Comparison of ENCODE assay signal across 8 cellular contexts in genomic region chr2:113602040-113602769, GRCh38. TPM values are rescaled to one million over a fixed set of nuclear protein-coding genes. Genes with fewer than 3 reads are reported as not detected.
DNase-seq lines count a peak whose midpoint lies in the region; ATAC-seq and TF ChIP-seq lines count a peak whose summit lies in the region.
"Not testable (repeated sequence)": the region's sequence is repeated elsewhere in the genome, so short reads cannot be mapped to it uniquely, and the experiment has no call there.

No MANE protein-coding gene starts in this region.

- H3K4me3 Mint-ChIP-seq in activated naive CD4-positive, alpha-beta T cell treated with anti-CD3 and anti-CD28 coated beads, Interleukin-2, amount 10 ng/mL, durations not matched to agents 7 days and 5 days: not testable (repeated sequence)

- POLR2A ChIA-PET in GM10248 (lab: Yijun Ruan, JAX); IMR-90 (lab: Charles Lee; ENCODE audit: unreplicated experiment): not testable (repeated sequence)

- H3K27me3 Mint-ChIP-seq in activated naive CD4-positive, alpha-beta T cell treated with anti-CD3 and anti-CD28 coated beads, Interleukin-2, amount 10 ng/mL, durations not matched to agents 7 days and 5 days: not testable (repeated sequence)

- H3K27ac ChIP-seq in IMR-90 (ENCODE audit: insufficient read depth, low read length); transverse colon: not testable (repeated sequence)

- H3K9ac ChIP-seq in IMR-90 (ENCODE audit: low read depth, low read length): not testable (repeated sequence)

- not testable (repeated sequence) for BruUV-seq in IMR-90 (replicated peaks; lab: Mats Ljungman, UMichigan)

- not testable (repeated sequence) for H4K8ac ChIP-seq in IMR-90 (ENCODE audit: low read depth in 2 of 2, low read length in 2 of 2)

- CTCF ChIA-PET in GM10248 (lab: Yijun Ruan, JAX); IMR-90 (lab: Yijun Ruan, JAX); activated naive CD4-positive, alpha-beta T cell treated with anti-CD3 and anti-CD28 coated beads, Interleukin-2, amount 10 ng/mL, durations not matched to agents 7 days and 5 days (lab: Charles Lee): not testable (repeated sequence)

- H3K14ac ChIP-seq in IMR-90 (replicated peaks; ENCODE audit: low read depth, low read length): not testable (repeated sequence)

- not testable (repeated sequence) for ATAC-seq in IMR-90 (ENCODE audit: low read depth)
- ATAC-seq in left colon: peak; percentile 1
- peak; percentile 31 for ATAC-seq in sciatic nerve

- intact Hi-C loops in IMR-90 (cut with micrococcal nuclease); left colon (cut with DNase I, micrococcal nuclease); sciatic nerve (cut with DNase I); transverse colon (cut with DNase I; ENCODE audit: low total_unique reads): not testable (repeated sequence)

- H3K4ac ChIP-seq in IMR-90 (ENCODE audit: low read depth, low read length): not testable (repeated sequence)

- H2BK20ac ChIP-seq in IMR-90 (ENCODE audit: low read depth, low read length): not testable (repeated sequence)

- peak; percentile 58 for TF ChIP-seq CTCF in GM10248 (IDR thresholded peaks at IDR 0.05; ENCODE audit: control extremely low read depth, extremely low read depth, low read depth, missing control alignments)
- TF ChIP-seq CTCF in IMR-90 (conservative IDR thresholded peaks at IDR 0.05; ENCODE audit: low read depth, low read length): peak; percentile 34
- not testable (repeated sequence) for TF ChIP-seq CTCF in epithelial cell of esophagus (IDR thresholded peaks at IDR 0.05; ENCODE audit: insufficient read depth, low read depth, low read length, missing control alignments)
- peak; percentile 30 to 70 (median 52) for TF ChIP-seq CTCF in transverse colon (IDR thresholded peaks at IDR 0.05)

- H3K36me3 Mint-ChIP-seq in activated naive CD4-positive, alpha-beta T cell treated with anti-CD3 and anti-CD28 coated beads, Interleukin-2, amount 10 ng/mL, durations not matched to agents 7 days and 5 days: not testable (repeated sequence)

- dilution Hi-C loops in IMR-90 (cut with HindIII; ENCODE audit: low sequenced_read_pairs, unreplicated experiment): not testable (repeated sequence)

- DNase-seq in GM10248 (ENCODE audit: extremely low spot score): peak; percentile 9
- peak; percentile 41 for DNase-seq in IMR-90
- DNase-seq in T-helper 2 cell: peak in 4 of 5 experiments; percentile 27 to 82 (median 46)
- peak; percentile 72 for DNase-seq in activated naive CD4-positive, alpha-beta T cell treated with anti-CD3 and anti-CD28 coated beads, Interleukin-2, amount 10 ng/mL, durations not matched to agents 7 days and 5 days
- DNase-seq in epithelial cell of esophagus (ENCODE audit: low read depth): peak; percentile 33
- DNase-seq in left colon: peak in 1 of 2 donors; percentile 70
- DNase-seq in sciatic nerve (ENCODE audit: low spot score): not testable (repeated sequence)
- DNase-seq in transverse colon: peak; percentile 67

- not testable (repeated sequence) for H3K9me1 ChIP-seq in IMR-90 (ENCODE audit: insufficient read depth, low read length)

- H3K9me3 ChIP-seq in IMR-90 (ENCODE audit: control insufficient read depth, insufficient read depth, low read length); transverse colon: not testable (repeated sequence)

- not testable (repeated sequence) for H3K56ac ChIP-seq in IMR-90 (ENCODE audit: extremely low read depth, insufficient read depth, low read length)

- not testable (repeated sequence) for H3K23ac ChIP-seq in IMR-90 (ENCODE audit: low read depth, low read length)

- H3K27me3 ChIP-seq in IMR-90 (ENCODE audit: control insufficient read depth, insufficient read depth, low read length); transverse colon: not testable (repeated sequence)

- in situ Hi-C loops in IMR-90 (cut with MboI; ENCODE audit: low sequenced_read_pairs); transverse colon (cut with MboI; ENCODE audit: low pct_ligation_motif_present in 1 of 4, low pct_unique_long_range_greater_than_20kb in 1 of 4, low sequenced_read_pairs in 3 of 4): not testable (repeated sequence)

- not testable (repeated sequence) for H3K18ac ChIP-seq in IMR-90 (ENCODE audit: low read depth, low read length)

- H2BK5ac ChIP-seq in IMR-90 (ENCODE audit: low read depth, low read length, poor library complexity, severe bottlenecking): not testable (repeated sequence)

- not testable (repeated sequence) for H3K4me1 Mint-ChIP-seq in activated naive CD4-positive, alpha-beta T cell treated with anti-CD3 and anti-CD28 coated beads, Interleukin-2, amount 10 ng/mL, durations not matched to agents 7 days and 5 days

- H2BK15ac ChIP-seq in IMR-90 (ENCODE audit: low read depth, low read length): not testable (repeated sequence)

- TF ChIP-seq RAD21 in IMR-90 (IDR thresholded peaks at IDR 0.05; ENCODE audit: low read length): not testable (repeated sequence)

- not testable (repeated sequence) for H3K27ac Mint-ChIP-seq in activated naive CD4-positive, alpha-beta T cell treated with anti-CD3 and anti-CD28 coated beads, Interleukin-2, amount 10 ng/mL, durations not matched to agents 7 days and 5 days

- TF ChIP-seq EP300 in transverse colon (IDR thresholded peaks at IDR 0.05; ENCODE audit: low read depth): not testable (repeated sequence)

- not testable (repeated sequence) for H3K9me3 Mint-ChIP-seq in activated naive CD4-positive, alpha-beta T cell treated with anti-CD3 and anti-CD28 coated beads, Interleukin-2, amount 10 ng/mL, durations not matched to agents 7 days and 5 days

- not testable (repeated sequence) for H3K36me3 ChIP-seq in IMR-90 (ENCODE audit: control insufficient read depth, insufficient read depth, low read length); transverse colon

- H4K5ac ChIP-seq in IMR-90 (ENCODE audit: low read depth, low read length): not testable (repeated sequence)

- H2AK9ac ChIP-seq in IMR-90 (replicated peaks; ENCODE audit: low read depth, low read length, poor library complexity): not testable (repeated sequence)

- not testable (repeated sequence) for H3K4me1 ChIP-seq in IMR-90 (ENCODE audit: control insufficient read depth, insufficient read depth, low read length); transverse colon

- H3K4me3 ChIP-seq in IMR-90 (ENCODE audit: insufficient read depth, low read depth, low read length); epithelial cell of esophagus (ENCODE audit: low read length); transverse colon: not testable (repeated sequence)

- TF ChIP-seq POLR2A in IMR-90 (IDR thresholded peaks at IDR 0.05; ENCODE audit: low read depth, low read length); transverse colon (IDR thresholded peaks at IDR 0.05): not testable (repeated sequence)

- not testable (repeated sequence) for H2BK120ac ChIP-seq in IMR-90 (ENCODE audit: low read depth, low read length)

- H4K20me1 ChIP-seq in IMR-90 (ENCODE audit: insufficient read depth, low read length): not testable (repeated sequence)

- H2AK5ac ChIP-seq in IMR-90 (ENCODE audit: low read depth, low read length): not testable (repeated sequence)

- WGBS in IMR-90 (ENCODE audit: extremely low coverage in 2 of 2, insufficient read length in 1 of 2), 2 experiments: 97% methylated on average over 33 of the region's 51 CpGs; no CpG with 5 or more reads in 1 of the 2 experiments
- 91% methylated on average over 45 of the region's 51 CpGs; no CpG with 5 or more reads in 1 of the 2 donors for WGBS in transverse colon (ENCODE audit: low coverage in 1 of 2), 2 donors

- H2AFZ ChIP-seq in IMR-90 (replicated peaks; ENCODE audit: low read length, poor library complexity): not testable (repeated sequence)

- H3K4me2 ChIP-seq in IMR-90 (ENCODE audit: low read depth, low read length): not testable (repeated sequence)

- H3K79me1 ChIP-seq in IMR-90 (ENCODE audit: low read depth in 1 of 2, low read length in 2 of 2): not testable (repeated sequence)

- not testable (repeated sequence) for H4K91ac ChIP-seq in IMR-90 (ENCODE audit: insufficient read depth, low read depth, low read length)

RNA-seq across cellular contexts. Expression of gene RABL2A, which starts 24.9 kb away (rescaled TPM):
- total RNA-seq in IMR-90 (2012; rRNA removed) (2.8 and 3.9 TPM in 2 replicates), left colon (10 to 100 TPM; 17.6 to 19.0 TPM), sciatic nerve (27.3 TPM), transverse colon (10 to 100 TPM; 13.5 to 44.8 (median 16.6) TPM)
- 10.5 and 11.0 TPM in 2 replicates for polyA plus RNA-seq in IMR-90 (2012; rRNA removed)
- polyA plus RNA-seq in IMR-90 (2012; cell fraction: cytosol; rRNA removed): 10.4 and 12.1 TPM in 2 replicates
- polyA plus RNA-seq in IMR-90 (2012; cell fraction: nucleus; rRNA removed; ENCODE audit: low replicate concordance): 32.2 and 76.4 TPM in 2 replicates
